9 cellular contexts compared by ENCODE assay signal in genomic region chr20:53606364-53606985, GRCh38. TPM values are rescaled to one million over a fixed set of nuclear protein-coding genes. Genes with fewer than 3 reads are reported as not detected.
DNase-seq lines count a peak whose midpoint lies in the region; ATAC-seq, FAIRE-seq and TF ChIP-seq lines count a peak whose summit lies in the region.
"Had no signal": no experiment of that assay in that cellular context is flagged by ENCODE, and none has a peak within 500 bp of the region (broad histone marks: within the 10 kb centered on the region; RNA-seq: fewer than 3 reads in every experiment).

No MANE protein-coding gene starts in this region.

- H2BK12ac ChIP-seq in H1 (ENCODE audit: low read depth, low read length): no peak overlapping the region

- CTCF ChIA-PET in Panc1 (lab: Charles Lee): no interaction called here
- CTCF ChIA-PET in H1 (lab: Charles Lee; ENCODE audit: partially characterized antibody): no interaction called here

- H3K36me3 ChIP-seq in GM23248 (ENCODE audit: low read depth): no peaks in the 10 kb centered on the region
- no peaks in the 10 kb centered on the region for H3K36me3 ChIP-seq in Panc1 (ENCODE audit: control insufficient read depth, insufficient read depth, low read length)
- no peaks in the 10 kb centered on the region for H3K36me3 ChIP-seq in H1 (ENCODE audit: control insufficient read depth in 2 of 4, insufficient read depth in 4 of 4, low read length in 3 of 4)

- no peak for FAIRE-seq in H1 (lab: Jason Lieb, UNC)

- peak overlapping the region; percentile 73 for H4K91ac ChIP-seq in H1 (replicated peaks; ENCODE audit: insufficient read length, low read length)

- no peak overlapping the region for H3K4me3 Mint-ChIP-seq in T-helper 17 cell

- no peak overlapping the region for H2AK5ac ChIP-seq in H1 (ENCODE audit: low read depth, low read length)

- H3K4me3 ChIP-seq in GM23248: no peak overlapping the region
- H3K4me3 ChIP-seq in Panc1 (ENCODE audit: low read depth in 2 of 2, low read length in 2 of 2): no peak overlapping the region
- H3K4me3 ChIP-seq in H1 (ENCODE audit: extremely low read depth in 1 of 4, insufficient read depth in 2 of 4, low read depth in 3 of 4, low read length in 4 of 4): no peak overlapping the region
- no peak overlapping the region for H3K4me3 ChIP-seq in skeletal muscle cell (ENCODE audit: low read depth, low read length)

- TF ChIP-seq RAD21 in H1 (IDR thresholded peaks at IDR 0.05 in 1 of 2, conservative IDR thresholded peaks at IDR 0.05 in 1 of 2; ENCODE audit: low read depth in 2 of 2, low read length in 2 of 2): no peak

- in situ Hi-C loops in GM23248 (cut with MboI) (no loop called here), Panc1 (cut with HindIII; ENCODE audit: low pct_unique_long_range_greater_than_20kb, low sequenced_read_pairs) (no loop called here)

- H3K79me1 ChIP-seq in H1 (ENCODE audit: low read depth, low read length): no peaks in the 10 kb centered on the region

- H3K4me2 ChIP-seq in GM23248 (ENCODE audit: unreplicated experiment) (no peak overlapping the region), H1 (ENCODE audit: insufficient read depth in 1 of 2, low read depth in 2 of 2, low read length in 2 of 2) (no peak overlapping the region)

- no peak overlapping the region for H2BK5ac ChIP-seq in H1 (ENCODE audit: low read depth, low read length)

- no peak overlapping the region for H4K5ac ChIP-seq in H1 (ENCODE audit: insufficient read length, low read depth, low read length)

- H3K27me3 ChIP-seq in GM23248 (replicated peaks; ENCODE audit: insufficient read depth) (no peaks in the 10 kb centered on the region), Panc1 (ENCODE audit: control insufficient read depth, insufficient read depth, low read length) (no peaks in the 10 kb centered on the region), H1 (replicated peaks in 1 of 4; ENCODE audit: control insufficient read depth in 3 of 4, extremely low read depth in 1 of 4, insufficient read depth in 3 of 4, low read length in 3 of 4) (no peaks in the 10 kb centered on the region)

- H3K23me2 ChIP-seq in H1 (ENCODE audit: low read depth, low read length): no peaks in the 10 kb centered on the region

- peak overlapping the region; percentile 34 for H2AFZ ChIP-seq in GM23248
- H2AFZ ChIP-seq in H1 (ENCODE audit: low read length): no peak overlapping the region

- H2BK15ac ChIP-seq in H1 (ENCODE audit: low read length): 0 out of 2 replicates have a peak overlapping the region, but pooled peaks have one; percentile 40

- H3K4me1 Mint-ChIP-seq in T-helper 17 cell: peaks cover 28% of the 10 kb centered on the region

- no peak overlapping the region for H3K27ac ChIP-seq in GM23248
- peak overlapping the region; percentile 95 for H3K27ac ChIP-seq in Panc1 (ENCODE audit: low read length)
- no peak overlapping the region for H3K27ac ChIP-seq in H1 (ENCODE audit: low read depth, low read length)

- no peak overlapping the region for H4K8ac ChIP-seq in H1 (ENCODE audit: extremely low read depth, insufficient read depth, low read length)

- H3K23ac ChIP-seq in H1 (ENCODE audit: insufficient read length): no peak overlapping the region

- H3K18ac ChIP-seq in H1 (ENCODE audit: extremely low read depth, low read length): no peak overlapping the region; the same call in 1 of the 2 replicates

- H3K14ac ChIP-seq in H1 (ENCODE audit: insufficient read length): no peak overlapping the region

- intact Hi-C loops in Panc1 (cut with micrococcal nuclease; ENCODE audit: unreplicated experiment): no loop called here

- peak overlapping the region; percentile 44 for H3K4ac ChIP-seq in H1 (replicated peaks; ENCODE audit: insufficient read length, low read depth, low read length)

- POLR2A ChIA-PET in Panc1 (lab: Charles Lee): interaction anchor here (0.8 kb wide), 1 partner anchor 100 kb away, joined by 5 read pairs; no protein-coding TSS in a partner anchor
- POLR2A ChIA-PET in H1 (lab: Charles Lee; ENCODE audit: partially characterized antibody): interaction anchor here (1.7 kb wide), 1 partner anchor 17 kb away, joined by 6 read pairs; no protein-coding TSS in a partner anchor

- no TSS peak for BruUV-seq in Panc1 (replicated peaks; lab: Mats Ljungman, UMichigan)

- H3K27me3 Mint-ChIP-seq in T-helper 17 cell: no peaks in the 10 kb centered on the region

- H3K9me2 ChIP-seq in GM23248 (ENCODE audit: insufficient read depth): no peaks in the 10 kb centered on the region

- no peaks in the 10 kb centered on the region for H3K9me3 ChIP-seq in GM23248 (ENCODE audit: low read depth)
- H3K9me3 ChIP-seq in Panc1 (ENCODE audit: control insufficient read depth, insufficient read depth, low read depth, low read length): no peaks in the 10 kb centered on the region
- H3K9me3 ChIP-seq in H1 (ENCODE audit: insufficient read depth in 2 of 2, low read depth in 1 of 2, low read length in 1 of 2): no peaks in the 10 kb centered on the region
- H3K9me3 ChIP-seq in T-helper 17 cell (ENCODE audit: control insufficient read depth, low read length, poor library complexity, severe bottlenecking): no peaks in the 10 kb centered on the region

- TF ChIP-seq CTCF in Panc1 (IDR thresholded peaks at IDR 0.05): no peak
- TF ChIP-seq CTCF in H1 (IDR thresholded peaks at IDR 0.05; ENCODE audit: control extremely low read depth in 1 of 3, insufficient read depth in 1 of 3, low read depth in 1 of 3, low read length in 3 of 3): no peak

- peak overlapping the region; percentile 47 for H2BK120ac ChIP-seq in H1 (replicated peaks; ENCODE audit: low read depth, low read length)

- H4K20me1 ChIP-seq in GM23248 (ENCODE audit: insufficient read depth) (no peaks in the 10 kb centered on the region), H1 (replicated peaks in 1 of 2; ENCODE audit: control insufficient read depth in 1 of 2, insufficient read depth in 2 of 2, low read length in 2 of 2) (no peaks in the 10 kb centered on the region)

- no peak for TF ChIP-seq POLR2A in H1 (IDR thresholded peaks at IDR 0.05; ENCODE audit: control extremely low read depth in 1 of 2, low read depth in 2 of 2, low read length in 2 of 2)

- no peak overlapping the region for H3K27ac Mint-ChIP-seq in T-helper 17 cell

- H3K56ac ChIP-seq in H1 (replicated peaks; ENCODE audit: insufficient read length, low read depth, low read length): no peak overlapping the region

- H3K79me2 ChIP-seq in GM23248 (ENCODE audit: insufficient read depth): no peaks in the 10 kb centered on the region
- no peaks in the 10 kb centered on the region for H3K79me2 ChIP-seq in H1 (ENCODE audit: control insufficient read depth in 1 of 2, insufficient read depth in 2 of 2, low read length in 2 of 2)

- H3K4me1 ChIP-seq in GM23248 (ENCODE audit: insufficient read depth): peaks cover 34% of the 10 kb centered on the region
- peaks cover 35% of the 10 kb centered on the region for H3K4me1 ChIP-seq in Panc1 (ENCODE audit: control insufficient read depth, insufficient read depth, low read length)
- peaks cover 5 to 16% (median 10%) of the 10 kb centered on the region in 4 experiments for H3K4me1 ChIP-seq in H1 (replicated peaks in 1 of 4; ENCODE audit: control insufficient read depth in 3 of 4, insufficient read depth in 4 of 4, low read length in 3 of 4)

- H2BK20ac ChIP-seq in H1 (ENCODE audit: low read length): no peak overlapping the region; the same call in 1 of the 2 replicates

- ATAC-seq in Panc1 (no peak), T-helper 17 cell (no peak)

- DNase-seq in GM23248 (peak; percentile 59), Panc1 (ENCODE audit: low read depth, low spot score) (no peak), H1 (ENCODE audit: low read depth in 1 of 2, low spot score in 2 of 2) (no peak), skeletal muscle cell (ENCODE audit: low read depth) (peak; percentile 60), T-helper 17 cell (no peak), NCI-H2171 treated with DMSO at 0.1 percent for 48 hours (lab: John Stamatoyannopoulos, UW) (no peak), NCI-H774 (lab: John Stamatoyannopoulos, UW) (no peak)
- DNase-seq: GOT3, NCI-H1092 had no signal

- H3F3A ChIP-seq in GM23248 (ENCODE audit: insufficient read depth): no peaks in the 10 kb centered on the region

- H3K9ac ChIP-seq in GM23248 (no peak overlapping the region), H1 (replicated peaks in 1 of 4; ENCODE audit: extremely low read depth in 1 of 4, low read depth in 3 of 4, low read length in 3 of 4) (no peak overlapping the region)

- no peak for TF ChIP-seq EP300 in H1 (IDR thresholded peaks at IDR 0.05; ENCODE audit: borderline replicate concordance in 1 of 2, low read depth in 2 of 2, low read length in 2 of 2)

- peaks cover 2% of the 10 kb centered on the region for H3K36me3 Mint-ChIP-seq in T-helper 17 cell (ENCODE audit: low read depth)

- 96 to 97% methylated on average over 8 of the region's 8 CpGs for WGBS in GM23248 (ENCODE audit: low coverage in 1 of 2, low lambda C conversion rate in 2 of 2, missing lambda C conversion rate in 2 of 2), 2 experiments
- 95% methylated on average over 8 of the region's 8 CpGs; no CpG with 5 or more reads in 1 of the 2 experiments for WGBS in H1 (ENCODE audit: extremely low coverage in 1 of 2, insufficient coverage in 1 of 2, insufficient read length in 1 of 2, insufficient replicate concordance in 2 of 2, low coverage in 1 of 2, low lambda C conversion rate in 2 of 2, missing lambda C conversion rate in 1 of 2), 2 experiments

TF ChIP-seq in H1, 55 proteins besides CTCF, POLR2A, EP300 and RAD21 (continues in another document):
- TF ChIP-seq CTBP2 (IDR thresholded peaks at IDR 0.05; ENCODE audit: borderline replicate concordance, insufficient read depth, insufficient read length, low read length) (no peak), SP2 (IDR thresholded peaks at IDR 0.05; ENCODE audit: low read length) (no peak), MAFK (IDR thresholded peaks at IDR 0.05; ENCODE audit: low read depth, low read length) (no peak), EGR1 (IDR thresholded peaks at IDR 0.05; ENCODE audit: borderline replicate concordance, low read depth, low read length) (no peak), CBX5 (IDR thresholded peaks at IDR 0.05; ENCODE audit: low read depth, low read length) (no peak), PHF8 (conservative IDR thresholded peaks at IDR 0.05; ENCODE audit: low read depth, low read length) (no peak)

RNA-seq across cellular contexts. Expression of gene ZNF217, which starts 12.8 kb away (rescaled TPM):
- 18.1 and 23.5 TPM in 2 replicates for total RNA-seq in GM23248 (2014; rRNA removed; shearing (Covaris generic))
- 8.9 and 10.4 TPM in 2 replicates for polyA plus RNA-seq in GM23248 (2016; fragmentation: Nextera tagmentation; extraction: Ambion mirVana)
- total RNA-seq in Panc1 (2021; ENCODE audit: unreplicated experiment): 210 TPM
- polyA plus RNA-seq in Panc1 (2012; ENCODE audit: insufficient read length): 80.1 TPM
- 87.9 and 89.8 TPM in 2 replicates for total RNA-seq in H1 (2021; fragmentation: NEBNext Ultra II Directional; extraction: Animal tissue kit (Norgen Biotek cat#: 25700))
- polyA plus RNA-seq in H1 (2011; rRNA removed): 14.3 and 15.3 TPM in 2 replicates
- 20.7 TPM for polyA plus RNA-seq in H1 (2011; cell fraction: cytosol; rRNA removed)
- polyA plus RNA-seq in H1 (2011; cell fraction: nucleus; rRNA removed): 26.5 TPM
- polyA plus RNA-seq in H1 (2012, experiment 1 of 2): 30.3 to 46.0 TPM (median 35.4 TPM) in 4 replicates
- 3.0 TPM for polyA plus RNA-seq in H1 (2012, experiment 2 of 2)
- polyA plus RNA-seq in H1 (2013, experiment 1 of 2): 30.9 TPM
- polyA plus RNA-seq in H1 (2013, experiment 2 of 2): 30.1 TPM
- 73.4 and 80.4 TPM in 2 replicates for polyA minus RNA-seq in H1 (2011; rRNA and poly(A)+ RNA removed)
- 52.0 TPM for polyA minus RNA-seq in H1 (2011; cell fraction: cytosol; rRNA and poly(A)+ RNA removed)
- 43.5 TPM for polyA minus RNA-seq in H1 (2011; cell fraction: nucleus; rRNA and poly(A)+ RNA removed)
- total RNA-seq in T-helper 17 cell: 10 to 100 TPM; 70.4 to 72.8 TPM

Comparison
In these comparisons a context has a peak if more than half of its experiments do, and no peak if none do; other contexts are left out.
1. DNase-seq: peak in GM23248 (single experiment) and skeletal muscle cell (single experiment); none in Panc1 (single experiment), H1 (0 of 2), T-helper 17 cell (0 of 3), NCI-H2171 treated with DMSO at 0.1 percent for 48 hours (single experiment) and NCI-H774 (single experiment).